ENCODE assay signal across 17 cellular contexts in genomic region chr22:45510376-45511232, GRCh38. TPM values are rescaled to one million over a fixed set of nuclear protein-coding genes. Genes with fewer than 3 reads are reported as not detected.
A peak's percentile ranks its signal among the peaks of the same experiment; 100 is the strongest.
DNase-seq lines count a peak whose midpoint lies in the region; ATAC-seq and TF ChIP-seq lines count a peak whose summit lies in the region.
"Had no signal": no experiment of that assay in that cellular context is flagged by ENCODE, and none has a peak within 500 bp of the region (broad histone marks: within the 10 kb centered on the region; RNA-seq: fewer than 3 reads in every experiment).

No MANE protein-coding gene starts in this region.

- H3K36me3 Mint-ChIP-seq in Caco-2 (ENCODE audit: insufficient read depth, unreplicated experiment): peaks cover 74% of the 10 kb centered on the region

- H3K4me2 ChIP-seq in parathyroid adenoma (ENCODE audit: low read length): peak overlapping the region; percentile 52

- WGBS in gastroesophageal sphincter (ENCODE audit: low coverage in 1 of 2), 2 donors: 68 to 81% methylated on average over 3 to 8 of the region's 14 CpGs

- DNase-seq in Caco-2 (no peak), WERI-Rb-1 (peak; percentile 25), GM03348 (ENCODE audit: low spot score) (no peak), NCI-H1417 (lab: John Stamatoyannopoulos, UW) (no peak), NCI-H1930 (lab: John Stamatoyannopoulos, UW) (no peak), HT-29 (ENCODE audit: low spot score) (no peak)
- DNase-seq: activated CD4-positive, CD25-positive, alpha-beta regulatory T cell treated with anti-CD3 and anti-CD28 coated beads, Interleukin-2, amount 50 U/mL, for 72 hours; activated naive CD4-positive, alpha-beta T cell treated with anti-CD3 and anti-CD28 coated beads for 36 hours; Calu3; effector memory CD8-positive, alpha-beta T cell; GF-D8; MM.1S; NCI-H2081 treated with DMSO at 0.1 percent for 48 hours had no signal

- H3K4me1 ChIP-seq in Caco-2 (0 out of 2 replicates have a peak, but pooled peaks cover 6% of the 10 kb centered on the region), gastroesophageal sphincter (peaks cover 0 to 95% (median 0%) of the 10 kb centered on the region in 3 donors), parathyroid adenoma (peaks cover 59% of the 10 kb centered on the region)

- no peak overlapping the region for H2AFZ ChIP-seq in parathyroid adenoma

- H3K36me3 ChIP-seq in Caco-2 (ENCODE audit: control insufficient read depth, insufficient read depth, low read length) (no peaks in the 10 kb centered on the region; the same call in 1 of the 2 replicates), WERI-Rb-1 (peaks cover 8% of the 10 kb centered on the region), gastroesophageal sphincter (no peaks in the 10 kb centered on the region), parathyroid adenoma (ENCODE audit: control insufficient read depth, insufficient read depth, low read length) (no peaks in the 10 kb centered on the region)
- H3K36me3 ChIP-seq: cardiac muscle cell had no signal

- no peak overlapping the region for H3K27ac ChIP-seq in WERI-Rb-1
- H3K27ac ChIP-seq in gastroesophageal sphincter: peak overlapping the region in 3 of 4 donors; percentile 37 to 77 (median 76)
- peak overlapping the region; percentile 95 for H3K27ac ChIP-seq in parathyroid adenoma

- H3K79me2 ChIP-seq in parathyroid adenoma: peaks cover 13% of the 10 kb centered on the region

- H3K27me3 ChIP-seq in Caco-2 (replicated peaks; ENCODE audit: control insufficient read depth, insufficient read depth, low read length) (no peaks in the 10 kb centered on the region), WERI-Rb-1 (ENCODE audit: insufficient read depth, low read depth, severe bottlenecking) (no peaks in the 10 kb centered on the region), gastroesophageal sphincter (peaks cover 34% of the 10 kb centered on the region), parathyroid adenoma (ENCODE audit: control insufficient read depth, insufficient read depth, low read length) (no peaks in the 10 kb centered on the region)
- H3K27me3 ChIP-seq: cardiac muscle cell had no signal

- CTCF ChIA-PET in Caco-2 (lab: Charles Lee): no interaction called here

- peak overlapping the region; percentile 29 for H3K27ac Mint-ChIP-seq in Caco-2 (ENCODE audit: unreplicated experiment)
- H3K27ac Mint-ChIP-seq: activated naive CD4-positive, alpha-beta T cell treated with anti-CD3 and anti-CD28 coated beads for 36 hours; effector memory CD8-positive, alpha-beta T cell had no signal

- no peak for TF ChIP-seq CTCF in Caco-2 (IDR thresholded peaks at IDR 0.05; ENCODE audit: insufficient read depth in 1 of 2, low read depth in 1 of 2, low read length in 1 of 2, severe bottlenecking in 1 of 2, unreplicated experiment in 1 of 2)
- no peak for TF ChIP-seq CTCF in WERI-Rb-1 (IDR thresholded peaks at IDR 0.05; ENCODE audit: low read depth, low read length)
- TF ChIP-seq CTCF in gastroesophageal sphincter (IDR thresholded peaks at IDR 0.05): no peak
- TF ChIP-seq CTCF in parathyroid adenoma (IDR thresholded peaks at IDR 0.05): no peak

- intact Hi-C loops in Caco-2 (cut with micrococcal nuclease; ENCODE audit: unreplicated experiment): no loop called here

- no peak for TF ChIP-seq POLR2A in gastroesophageal sphincter (IDR thresholded peaks at IDR 0.05)

- H3K9me3 Mint-ChIP-seq in Caco-2 (ENCODE audit: unreplicated experiment): no peaks in the 10 kb centered on the region
- H3K9me3 Mint-ChIP-seq: activated naive CD4-positive, alpha-beta T cell treated with anti-CD3 and anti-CD28 coated beads for 36 hours; effector memory CD8-positive, alpha-beta T cell had no signal

- H3K9me3 ChIP-seq in Caco-2 (no peaks in the 10 kb centered on the region), WERI-Rb-1 (ENCODE audit: severe bottlenecking) (no peaks in the 10 kb centered on the region), gastroesophageal sphincter (no peaks in the 10 kb centered on the region), parathyroid adenoma (ENCODE audit: control insufficient read depth, low read length) (no peaks in the 10 kb centered on the region)

- POLR2A ChIA-PET in Caco-2 (lab: Charles Lee): no interaction called here

- H3K4me1 Mint-ChIP-seq in Caco-2 (ENCODE audit: low read depth, unreplicated experiment): peaks cover 12% of the 10 kb centered on the region

- no peak overlapping the region for H3K4me3 ChIP-seq in Caco-2 (ENCODE audit: low read depth, low read length)
- no peak overlapping the region for H3K4me3 ChIP-seq in WERI-Rb-1 (ENCODE audit: low read depth, low read length)
- no peak overlapping the region for H3K4me3 ChIP-seq in gastroesophageal sphincter
- H3K4me3 ChIP-seq in parathyroid adenoma (ENCODE audit: low read depth, low read length): peak overlapping the region; percentile 21
- H3K4me3 ChIP-seq: cardiac muscle cell had no signal

- H3K27me3 Mint-ChIP-seq in Caco-2 (ENCODE audit: insufficient read depth, unreplicated experiment): no peaks in the 10 kb centered on the region

- H3K4me3 Mint-ChIP-seq in Caco-2 (ENCODE audit: unreplicated experiment): no peak overlapping the region
- H3K4me3 Mint-ChIP-seq: activated naive CD4-positive, alpha-beta T cell treated with anti-CD3 and anti-CD28 coated beads for 36 hours; effector memory CD8-positive, alpha-beta T cell had no signal

- no peak overlapping the region for H3K9ac ChIP-seq in parathyroid adenoma

- no peak for TF ChIP-seq EP300 in gastroesophageal sphincter (IDR thresholded peaks at IDR 0.05)

- ATAC-seq in gastroesophageal sphincter: no peak
- ATAC-seq: effector memory CD8-positive, alpha-beta T cell had no signal

- no TSS peak for BruUV-seq in Caco-2 (replicated peaks; lab: Mats Ljungman, UMichigan)

RNA-seq across cellular contexts. Expression of gene FBLN1, which starts 7.9 kb away (rescaled TPM):
- total RNA-seq in Caco-2 (2022): 510 and 519 TPM in 2 replicates
- 100 to 1,000 TPM; 241 to 597 (median 382) TPM for total RNA-seq in gastroesophageal sphincter
- total RNA-seq in HT-29 (2014; rRNA removed; shearing (Covaris generic)): 0.43 and 0.63 TPM in 2 replicates
- total RNA-seq: activated naive CD4-positive, alpha-beta T cell treated with anti-CD3 and anti-CD28 coated beads for 36 hours; T-helper 1 cell treated with Interleukin-12 subunit alpha and Interleukin-12 subunit beta and Interleukin-4 antibody, amounts not matched to agents 30 ng/mL and 1 ng/mL, for 36 hours had no signal

Comparison
In these comparisons a context has a peak if more than half of its experiments do, and no peak if none do; other contexts are left out.
1. RNA of gene FBLN1, which starts 7.9 kb away (total RNA-seq): 510 to 519 TPM in Caco-2 and 241 to 597 TPM in gastroesophageal sphincter; 0.43 to 0.63 TPM in HT-29; every median in the first group is over 100 times any median in the second.